ENCODE assay signal across 16 cellular contexts in the genomic region with DNA sequence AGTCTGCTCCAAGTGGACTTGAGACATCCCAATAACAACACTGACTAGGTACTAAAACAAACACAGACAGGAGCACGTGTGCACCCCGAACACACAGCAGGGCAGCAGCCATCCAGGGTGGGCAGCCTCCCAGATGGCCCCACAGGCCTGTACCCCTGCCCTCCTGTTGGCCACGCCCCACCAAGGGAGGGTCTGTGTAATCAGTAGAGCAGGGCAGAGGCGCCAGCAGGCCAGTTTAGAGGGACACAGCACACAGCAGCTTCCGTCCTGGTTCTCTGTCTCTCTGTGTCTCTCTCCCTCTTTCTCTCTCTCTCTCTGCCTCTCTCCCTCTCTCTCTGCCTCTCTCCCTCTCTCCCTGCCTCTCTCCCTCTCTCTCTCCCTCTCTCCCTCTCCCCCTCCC.
DNase-seq lines count a peak whose midpoint lies in the region; ATAC-seq and TF ChIP-seq lines count a peak whose summit lies in the region.
"Had no signal": no experiment of that assay in that cellular context is flagged by ENCODE, and none has a peak within 500 bp of the region (broad histone marks: within the 10 kb centered on the region; RNA-seq: fewer than 3 reads in every experiment).

No MANE protein-coding gene starts in this region.

- H3K9me3 ChIP-seq in SK-N-MC (ENCODE audit: low read depth, low read length): no peaks in the 10 kb centered on the region
- H3K9me3 ChIP-seq: suprapubic skin had no signal

- peak overlapping the region in 2 of 3 experiments; percentile 34 to 50 for H3K4me3 Mint-ChIP-seq in nephron
- H3K4me3 Mint-ChIP-seq: activated T-cell treated with anti-CD3 and anti-CD28 coated beads, Interleukin-2, amount 50 U/mL, for 4 hours had no signal

- H3K27ac Mint-ChIP-seq in nephron: peak overlapping the region; percentile 23 to 62 (median 26)

- H3K9ac ChIP-seq in SK-N-MC (ENCODE audit: insufficient read length): no peak overlapping the region

- H3K9me3 Mint-ChIP-seq in nephron: no peaks in the 10 kb centered on the region
- H3K9me3 Mint-ChIP-seq: activated T-cell treated with anti-CD3 and anti-CD28 coated beads, Interleukin-2, amount 50 U/mL, for 4 hours had no signal

- peaks cover 33% of the 10 kb centered on the region for H3K4me1 Mint-ChIP-seq in nephron

- H3K4me3 ChIP-seq in SK-N-MC: no peak overlapping the region
- H3K4me3 ChIP-seq: smooth muscle cell, suprapubic skin had no signal

- no peak for TF ChIP-seq CTCF in nephron (IDR thresholded peaks at IDR 0.05; ENCODE audit: unreplicated experiment in 3 of 3)

- no peak for ATAC-seq in HG03432 (IDR thresholded peaks at IDR 0.05; ENCODE audit: unreplicated experiment)
- no peak for ATAC-seq in stimulated activated naive CD8-positive, alpha-beta T cell treated with anti-CD3 and anti-CD28 coated beads, Interleukin-15, Interleukin-2, amounts not matched to agents 100 U/mL and 50 U/mL, for 24 hours
- ATAC-seq: activated T-cell treated with anti-CD3 and anti-CD28 coated beads, Interleukin-2, amount 50 U/mL, for 4 hours had no signal

- DNase-seq in COLO668 (lab: John Stamatoyannopoulos, UW; ENCODE audit: unreplicated experiment): peak; percentile 36
- DNase-seq in LoVo (ENCODE audit: low spot score): peak; percentile 32
- no peak for DNase-seq in SK-N-MC (ENCODE audit: low read depth, low spot score)
- DNase-seq in NOMO-1 treated with DMSO at 0.1 percent for 48 hours (lab: John Stamatoyannopoulos, UW; ENCODE audit: unreplicated experiment): no peak
- DNase-seq in stimulated activated naive CD8-positive, alpha-beta T cell treated with anti-CD3 and anti-CD28 coated beads, Interleukin-15, Interleukin-2, amounts not matched to agents 100 U/mL and 50 U/mL, for 24 hours: no peak
- DNase-seq: activated CD4-positive, alpha-beta T cell treated with anti-CD3 and anti-CD28 coated beads, Interleukin-2, amount 50 U/mL, for 48 hours; activated naive CD4-positive, alpha-beta T cell treated with anti-CD3 and anti-CD28 coated beads, Interleukin-2, amount 50 U/mL, for 16 hours; activated T-cell treated with anti-CD3 and anti-CD28 coated beads, Interleukin-2, amount 50 U/mL, for 4 hours; mammary epithelial cell; NCI-H187 treated with DMSO at 0.1 percent for 48 hours; posterior cingulate gyrus had no signal

- H3K27me3 Mint-ChIP-seq in nephron (ENCODE audit: low read depth): peaks cover 25% of the 10 kb centered on the region

- 0 out of 2 replicates have a peak overlapping the region, but pooled peaks have one; percentile 19 for H3K27ac ChIP-seq in SK-N-MC
- H3K27ac ChIP-seq: suprapubic skin, VCaP had no signal

- H3K36me3 ChIP-seq in SK-N-MC (ENCODE audit: insufficient read depth, low read length): no peaks in the 10 kb centered on the region
- H3K36me3 ChIP-seq: suprapubic skin had no signal

- H3K36me3 Mint-ChIP-seq in nephron (ENCODE audit: low read depth): no peaks in the 10 kb centered on the region

Comparison
In these comparisons a context has a peak if more than half of its experiments do, and no peak if none do; other contexts are left out.
1. DNase-seq: peak in COLO668 (single experiment) and LoVo (single experiment); none in SK-N-MC (single experiment), NOMO-1 treated with DMSO at 0.1 percent for 48 hours (single experiment) and stimulated activated naive CD8-positive, alpha-beta T cell treated with anti-CD3 and anti-CD28 coated beads, Interleukin-15, Interleukin-2, amounts not matched to agents 100 U/mL and 50 U/mL, for 24 hours (single experiment).